ENCODE assay signal across 26 cellular contexts in the genomic region with DNA sequence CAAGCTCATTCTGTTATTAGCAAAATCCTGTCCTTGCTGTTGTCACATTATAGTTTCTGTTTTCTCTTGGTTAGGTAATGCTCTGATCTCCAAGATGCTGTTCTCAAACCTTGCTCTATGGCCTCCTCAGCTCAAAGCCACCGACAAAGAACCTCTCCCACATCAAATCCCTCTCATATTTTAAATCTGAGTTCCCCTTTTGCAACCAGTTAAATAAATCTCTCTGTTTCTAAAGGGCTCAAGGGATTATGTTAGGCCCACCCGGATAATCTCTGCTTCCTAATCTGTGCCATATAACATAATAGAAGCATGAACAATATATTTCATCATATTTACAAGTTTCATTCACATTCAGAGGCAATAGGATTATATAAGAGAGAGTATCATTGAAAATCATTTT.
DNase-seq lines count a peak whose midpoint lies in the region; ATAC-seq, FAIRE-seq and TF ChIP-seq lines count a peak whose summit lies in the region.
"Had no signal": no experiment of that assay in that cellular context is flagged by ENCODE, and none has a peak within 500 bp of the region (broad histone marks: within the 10 kb centered on the region; RNA-seq: fewer than 3 reads in every experiment).

No MANE protein-coding gene starts in this region.

- FAIRE-seq in D721Med (lab: Jason Lieb, UNC): peak; percentile 81
- FAIRE-seq: GM12878, GM12892, GM18507, GM19239 had no signal

- no peaks in the 10 kb centered on the region for H3K27me3 ChIP-seq in WERI-Rb-1 (ENCODE audit: insufficient read depth, low read depth, severe bottlenecking)
- H3K27me3 ChIP-seq in right cardiac atrium (ENCODE audit: control insufficient read depth, insufficient read depth): no peaks in the 10 kb centered on the region
- H3K27me3 ChIP-seq: BE2C, BLaER1 had no signal

- ATAC-seq in HG02798 (IDR thresholded peaks at IDR 0.05; ENCODE audit: poor library complexity, unreplicated experiment): no peak
- no peak for ATAC-seq in right cardiac atrium
- no peak for ATAC-seq in GM18868 (IDR thresholded peaks at IDR 0.05; ENCODE audit: unreplicated experiment)
- ATAC-seq: GM12878 had no signal

- no peaks in the 10 kb centered on the region for H3K9me3 ChIP-seq in WERI-Rb-1 (ENCODE audit: severe bottlenecking)
- no peaks in the 10 kb centered on the region for H3K9me3 ChIP-seq in right cardiac atrium (ENCODE audit: control insufficient read depth, low read length)
- H3K9me3 ChIP-seq: BE2C, BLaER1 had no signal

- H3K4me3 ChIP-seq in WERI-Rb-1 (ENCODE audit: low read depth, low read length): no peak overlapping the region
- no peak overlapping the region for H3K4me3 ChIP-seq in right cardiac atrium (ENCODE audit: low read length)
- H3K4me3 ChIP-seq: BLaER1, GM12878 had no signal

- TF ChIP-seq CTCF in D721Med (IDR thresholded peaks at IDR 0.05; ENCODE audit: insufficient read depth, missing control alignments) (no peak), WERI-Rb-1 (IDR thresholded peaks at IDR 0.05; ENCODE audit: low read depth, low read length) (no peak)

- no peaks in the 10 kb centered on the region for H3K36me3 ChIP-seq in WERI-Rb-1
- H3K36me3 ChIP-seq: BE2C, BLaER1 had no signal

- intact Hi-C loops in right cardiac atrium (cut with DNase I): no loop called here

- peak; percentile 8 for DNase-seq in D721Med (ENCODE audit: insufficient read length, low spot score)
- peak; percentile 90 for DNase-seq in NCI-H82 (lab: John Stamatoyannopoulos, UW)
- peak; percentile 52 for DNase-seq in WERI-Rb-1
- DNase-seq in right cardiac atrium: no peak
- DNase-seq: 8988T; ACHN; BE2C; C1 segment of cervical spinal cord; CD4-positive, alpha-beta memory T cell; CD4-positive, CD25-positive, alpha-beta regulatory T cell; CD8-positive, alpha-beta memory T cell; COR-L47; DMS 273 treated with DMSO at 0.1 percent for 48 hours; DMS153; DMS53; DMS79; DND-41; EL; GDM1 had no signal

- WGBS in right cardiac atrium: 69% methylated on average over 2 of the region's 2 CpGs

- no peak overlapping the region for H3K27ac ChIP-seq in WERI-Rb-1
- no peak overlapping the region for H3K27ac ChIP-seq in right cardiac atrium (ENCODE audit: low read length)
- H3K27ac ChIP-seq: BLaER1 had no signal

- no peaks in the 10 kb centered on the region for H3K4me1 ChIP-seq in right cardiac atrium (ENCODE audit: control insufficient read depth, insufficient read depth, low read length)
- H3K4me1 ChIP-seq: BE2C, BLaER1 had no signal

Comparison
In these comparisons a context has a peak if more than half of its experiments do, and no peak if none do; other contexts are left out.
1. DNase-seq: peak in D721Med (single experiment), NCI-H82 (single experiment) and WERI-Rb-1 (single experiment); none in right cardiac atrium (0 of 3).